In the genomic region with DNA sequence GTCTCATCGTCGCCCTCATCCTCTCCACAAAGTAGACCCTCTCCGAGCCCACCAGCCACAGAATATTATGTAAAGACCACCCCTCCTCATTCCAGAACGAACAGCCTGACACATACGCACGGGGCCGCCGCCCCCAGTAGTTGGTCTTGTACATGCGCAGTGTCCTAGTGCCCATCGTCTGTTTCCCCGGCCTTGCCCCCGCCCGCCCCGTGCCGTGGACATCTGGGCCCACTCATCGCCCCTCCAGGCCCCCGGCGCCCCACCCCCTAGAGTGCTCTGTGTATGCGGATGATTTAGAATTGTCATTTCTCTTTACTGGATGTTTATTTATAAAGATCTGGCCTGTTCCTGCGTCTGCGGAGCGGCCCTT, we compare ENCODE assay signal across 9 cellular contexts. TPM values are rescaled to one million over a fixed set of nuclear protein-coding genes. Genes with fewer than 3 reads are reported as not detected.
DNase-seq lines count a peak whose midpoint lies in the region; ATAC-seq and TF ChIP-seq lines count a peak whose summit lies in the region.
"Had no signal": no experiment of that assay in that cellular context is flagged by ENCODE, and none has a peak within 500 bp of the region (broad histone marks: within the 10 kb centered on the region; RNA-seq: fewer than 3 reads in every experiment).

No MANE protein-coding gene starts in this region.

- TF ChIP-seq CTCF in CD4-positive, alpha-beta T cell (IDR thresholded peaks at IDR 0.05): no peak
- no peak for TF ChIP-seq CTCF in RWPE1 (conservative IDR thresholded peaks at IDR 0.05; ENCODE audit: low read depth)
- TF ChIP-seq CTCF in ovary (IDR thresholded peaks at IDR 0.05): no peak

- no peaks in the 10 kb centered on the region for H3K27me3 ChIP-seq in CD4-positive, alpha-beta T cell (ENCODE audit: control insufficient read depth, insufficient read depth, low read length)
- no peaks in the 10 kb centered on the region for H3K27me3 ChIP-seq in ovary

- H3K4me3 ChIP-seq in ovary: peak overlapping the region; percentile 18

- TF ChIP-seq EP300 in ovary (IDR thresholded peaks at IDR 0.05): no peak

- H3K4me3 Mint-ChIP-seq in CD4-positive, alpha-beta T cell: peak overlapping the region; percentile 90

- no peaks in the 10 kb centered on the region for H3K9me3 Mint-ChIP-seq in CD4-positive, alpha-beta T cell

- ATAC-seq in CD4-positive, alpha-beta T cell (ENCODE audit: poor library complexity): no peak
- ATAC-seq in HG02973 (IDR thresholded peaks at IDR 0.05; ENCODE audit: unreplicated experiment) (no peak), HG02642 (IDR thresholded peaks at IDR 0.05; ENCODE audit: poor library complexity, unreplicated experiment) (no peak)

- intact Hi-C loops in CD4-positive, alpha-beta T cell (cut with DNase I, micrococcal nuclease): loop anchor here (1.0 to 2.0 kb wide), 2 partner anchors 13 to 17 kb away; no protein-coding TSS in a partner anchor
- intact Hi-C loops in ovary (cut with DNase I): no loop called here

- peaks cover 6% of the 10 kb centered on the region for H3K27me3 Mint-ChIP-seq in CD4-positive, alpha-beta T cell

- CTCF ChIA-PET in CD4-positive, alpha-beta T cell (lab: Charles Lee): interaction anchor here (0.6 to 1.6 kb wide), 3 partner anchors 11 to 179 kb away, joined by 3 to 5 read pairs (median 4); a partner anchor contains a TSS
- CTCF ChIA-PET in RWPE1 (lab: Yijun Ruan, JAX) (no interaction called here), HEK293T (lab: Yijun Ruan, JAX) (interaction anchor here (0.6 kb wide), 1 partner anchor 211 kb away, joined by 4 read pairs; no protein-coding TSS in a partner anchor)

- 30 to 38% (median 34%) methylated on average over 22 of the region's 22 CpGs for WGBS in ovary, 3 donors

- TF ChIP-seq POLR2A in ovary (IDR thresholded peaks at IDR 0.05): no peak

- peak overlapping the region; percentile 100 for H3K27ac Mint-ChIP-seq in CD4-positive, alpha-beta T cell

- no peak for DNase-seq in CD4-positive, alpha-beta T cell
- DNase-seq in RWPE1 (ENCODE audit: low spot score) (no peak), epithelial cell of prostate (ENCODE audit: low read depth, low spot score) (no peak), ovary (peak in 3 of 5 donors; percentile 18 to 59 (median 46)), NK-92 (lab: John Stamatoyannopoulos, UW; ENCODE audit: unreplicated experiment) (no peak), HEK293T (ENCODE audit: extremely low spot score) (no peak)

- H3K27ac ChIP-seq in CD4-positive, alpha-beta T cell (ENCODE audit: low read depth, low read length): peak overlapping the region; percentile 59
- H3K27ac ChIP-seq in RWPE1 (peak overlapping the region; percentile 95), epithelial cell of prostate (peak overlapping the region; percentile 55), ovary (peak overlapping the region in 1 of 2 donors; percentile 28)

- H3K9me3 ChIP-seq in CD4-positive, alpha-beta T cell (ENCODE audit: control insufficient read depth, low read length): no peaks in the 10 kb centered on the region
- no peaks in the 10 kb centered on the region for H3K9me3 ChIP-seq in ovary

- peaks cover 76% of the 10 kb centered on the region for H3K4me1 Mint-ChIP-seq in CD4-positive, alpha-beta T cell (ENCODE audit: low read depth)

- POLR2A ChIA-PET in CD4-positive, alpha-beta T cell (lab: Charles Lee): interaction anchor here (0.5 to 4.0 kb wide), 13 partner anchors 12 to 692 kb away, joined by 3 to 135 read pairs (median 4); a partner anchor contains a TSS
- POLR2A ChIA-PET in RWPE1 (lab: Yijun Ruan, JAX; ENCODE audit: low non-redundant PET) (interaction anchor here (1.5 kb wide), 1 partner anchor 12 kb away, joined by 6 read pairs; a partner anchor contains a TSS), HEK293T (lab: Yijun Ruan, JAX) (interaction anchor here (0.9 to 1.8 kb wide), 6 partner anchors 9 to 83 kb away, joined by 3 to 8 read pairs (median 5); a partner anchor contains a TSS)

- H3K36me3 Mint-ChIP-seq in CD4-positive, alpha-beta T cell (ENCODE audit: low read depth): peaks cover 81% of the 10 kb centered on the region

- no peaks in the 10 kb centered on the region for H3K36me3 ChIP-seq in ovary

- H3K4me1 ChIP-seq in ovary (ENCODE audit: insufficient read depth): peaks cover 35% of the 10 kb centered on the region

TF ChIP-seq in HEK293T, 16 proteins besides CTCF, POLR2A, EP300 and RAD21:
- TF ChIP-seq ZNF384 (IDR thresholded peaks at IDR 0.05) (no peak), SP1 (IDR thresholded peaks at IDR 0.05) (no peak), L3MBTL2 (conservative IDR thresholded peaks at IDR 0.05) (no peak), NFRKB (IDR thresholded peaks at IDR 0.05) (no peak), FOXM1 (IDR thresholded peaks at IDR 0.05; ENCODE audit: borderline replicate concordance) (no peak), ELF4 (IDR thresholded peaks at IDR 0.05) (no peak), BHLHE40 (IDR thresholded peaks at IDR 0.05; ENCODE audit: borderline replicate concordance) (no peak), LEF1 (IDR thresholded peaks at IDR 0.05; ENCODE audit: borderline replicate concordance) (no peak), ARNT (IDR thresholded peaks at IDR 0.05) (no peak), FOXK2 (IDR thresholded peaks at IDR 0.05) (no peak), FOXA1 (IDR thresholded peaks at IDR 0.05) (no peak), CTBP1 (IDR thresholded peaks at IDR 0.05; ENCODE audit: borderline replicate concordance) (no peak), HDGF (IDR thresholded peaks at IDR 0.05; ENCODE audit: borderline replicate concordance) (no peak)

RNA-seq across cellular contexts. Expression of a gene that starts 0.5 kb away (rescaled TPM):
- total RNA-seq in CD4-positive, alpha-beta T cell: 100 to 1,000 TPM; 171 to 177 TPM
- total RNA-seq in ovary: 10 to 100 TPM; 14.5 to 28.7 (median 26.9) TPM
- 10 to 100 TPM in 1 of 2 donors, under 1 TPM in 1; 0.47 to 25.6 TPM for polyA plus RNA-seq in ovary

RNA-seq across cellular contexts. Expression of a gene that starts 5.9 kb away (rescaled TPM):
- total RNA-seq in CD4-positive, alpha-beta T cell: 100 to 1,000 TPM; 224 to 234 TPM
- total RNA-seq in ovary: 100 to 1,000 TPM in 5 of 7 donors, 10 to 100 TPM in 2; 34.8 to 143 (median 119) TPM
- 100 to 1,000 TPM in 1 of 2 donors, 10 to 100 TPM in 1; 82.6 to 119 TPM for polyA plus RNA-seq in ovary

RNA-seq across cellular contexts. Expression of a gene that starts 11.5 kb away (rescaled TPM):
- total RNA-seq in CD4-positive, alpha-beta T cell: 1 to 10 TPM; 1.0 to 1.8 TPM
- 1 to 10 TPM in 1 of 7 donors, under 1 TPM in 3, not detected in 3; 0.36 to 1.0 (median 0.41) TPM for total RNA-seq in ovary
- under 1 TPM in 1 of 2 donors, not detected in 1; 0.33 TPM for polyA plus RNA-seq in ovary
- total RNA-seq: HT1080 had no signal

RNA-seq across cellular contexts. Expression of a gene that starts 18.1 kb away (rescaled TPM):
- 10 to 100 TPM; 46.1 to 51.1 TPM for total RNA-seq in CD4-positive, alpha-beta T cell
- total RNA-seq in ovary: 10 to 100 TPM; 19.1 to 53.2 (median 37.4) TPM
- 10 to 100 TPM; 14.6 to 27.2 TPM for polyA plus RNA-seq in ovary

RNA-seq across cellular contexts. Expression of a gene that starts 44.8 kb away (rescaled TPM):
- 1 to 10 TPM; 1.2 to 2.1 TPM for total RNA-seq in CD4-positive, alpha-beta T cell
- total RNA-seq in ovary: 1 to 10 TPM; 2.5 to 8.1 (median 6.7) TPM
- polyA plus RNA-seq in ovary: 1 to 10 TPM; 1.9 to 2.3 TPM

Comparison
In these comparisons a context has a peak if more than half of its experiments do, and no peak if none do; other contexts are left out.
1. DNase-seq: peak in ovary (3 of 5); none in CD4-positive, alpha-beta T cell (0 of 10), RWPE1 (single experiment), epithelial cell of prostate (single experiment), NK-92 (single experiment) and HEK293T (single experiment).
2. RNA of a gene that starts 0.5 kb away (total RNA-seq): 171 to 177 TPM in CD4-positive, alpha-beta T cell; 14.5 to 28.7 TPM in ovary; every median in the first group is over 4 times any median in the second.
3. intact Hi-C loops: an anchor here in CD4-positive, alpha-beta T cell (1.0 to 2.0 kb wide); none called in ovary.